ENCODE assay signal across 1 cellular context in genomic region chr5:132839426-132840301, GRCh38.
TF ChIP-seq lines count a peak whose summit lies in the region.

No MANE protein-coding gene starts in this region.

TF ChIP-seq in HepG2, 621 proteins besides CTCF, POLR2A, EP300 and RAD21 (continued from another document and continues in another):
- no peak for TF ChIP-seq HMGXB3 (CRISPR knock-in tag; IDR thresholded peaks at IDR 0.05; ENCODE audit: borderline replicate concordance)
- TF ChIP-seq NAIF1 (CRISPR knock-in tag; IDR thresholded peaks at IDR 0.05; ENCODE audit: borderline replicate concordance), result no peak
- TF ChIP-seq RFXAP (CRISPR knock-in tag; IDR thresholded peaks at IDR 0.05; ENCODE audit: borderline replicate concordance), result 0 out of 2 replicates have a peak, but pooled peaks have one; percentile 48
- TF ChIP-seq CCAR2 (optimal IDR thresholded peaks at IDR 0.05; ENCODE audit: low read depth, low read length), result peak; percentile 41
- no peak for TF ChIP-seq YY1 (IDR thresholded peaks at IDR 0.05; ENCODE audit: insufficient read depth, insufficient replicate concordance, low read depth, low read length)
- TF ChIP-seq ZKSCAN8 (CRISPR knock-in tag; IDR thresholded peaks at IDR 0.05; ENCODE audit: borderline replicate concordance), result peak; percentile 85
- TF ChIP-seq IKZF5 (CRISPR knock-in tag; IDR thresholded peaks at IDR 0.05), result peak; percentile 65; the same call in 1 of the 2 replicates
- TF ChIP-seq ZNF230 (CRISPR knock-in tag; IDR thresholded peaks at IDR 0.05), result no peak
- TF ChIP-seq HMGXB4 (CRISPR knock-in tag; IDR thresholded peaks at IDR 0.05; ENCODE audit: borderline replicate concordance in 1 of 2, low read depth in 1 of 2), result peak in 1 of 2 experiments; percentile 20; a peak in 1 of 4 replicates
- TF ChIP-seq NR1H2 (CRISPR knock-in tag; IDR thresholded peaks at IDR 0.05; ENCODE audit: borderline replicate concordance, low read depth), result no peak
- TF ChIP-seq ATM (IDR thresholded peaks at IDR 0.05; ENCODE audit: borderline replicate concordance), result peak; percentile 51; the same call in 1 of the 2 replicates
- TF ChIP-seq MBD4 (IDR thresholded peaks at IDR 0.05; ENCODE audit: borderline replicate concordance, low read length), result peak; percentile 20; the same call in 1 of the 2 replicates
- TF ChIP-seq THAP11 (CRISPR knock-in tag; IDR thresholded peaks at IDR 0.05), result peak; percentile 47; the same call in 1 of the 2 replicates
- TF ChIP-seq ZNF205 (CRISPR knock-in tag; IDR thresholded peaks at IDR 0.05), result peak; percentile 69; the same call in 1 of the 2 replicates
- TF ChIP-seq SNAPC2 (CRISPR knock-in tag; IDR thresholded peaks at IDR 0.05), result peak; percentile 47; the same call in 1 of the 2 replicates
- TF ChIP-seq MAFK (conservative IDR thresholded peaks at IDR 0.05 in 1 of 2, IDR thresholded peaks at IDR 0.05 in 1 of 2; ENCODE audit: low read length in 2 of 2), result no peak
- 0 out of 2 replicates have a peak, but pooled peaks have one; percentile 45 for TF ChIP-seq ZMYM4 (CRISPR knock-in tag; IDR thresholded peaks at IDR 0.05)
- TF ChIP-seq FOXM1 (CRISPR knock-in tag; IDR thresholded peaks at IDR 0.05), result no peak
- no peak for TF ChIP-seq NONO (IDR thresholded peaks at IDR 0.05)
- TF ChIP-seq NONO (CRISPR knock-in tag; conservative IDR thresholded peaks at IDR 0.05), result 0 out of 2 replicates have a peak, but pooled peaks have one; percentile 29
- TF ChIP-seq ZNF224 (CRISPR knock-in tag; IDR thresholded peaks at IDR 0.05), result no peak
- peak; percentile 61 for TF ChIP-seq ERF (CRISPR knock-in tag; IDR thresholded peaks at IDR 0.05)
- TF ChIP-seq ARID2 (CRISPR knock-in tag; IDR thresholded peaks at IDR 0.05; ENCODE audit: borderline replicate concordance), result no peak
- TF ChIP-seq ZBTB46 (CRISPR knock-in tag; IDR thresholded peaks at IDR 0.05; ENCODE audit: borderline replicate concordance), result no peak
- TF ChIP-seq CEBPB (IDR thresholded peaks at IDR 0.05; ENCODE audit: borderline replicate concordance, low read depth, low read length), result peak; percentile 93
- TF ChIP-seq ZNF878 (CRISPR knock-in tag; IDR thresholded peaks at IDR 0.05), result no peak; the same call in 1 of the 2 replicates
- no peak for TF ChIP-seq NKX3-1 (CRISPR knock-in tag; IDR thresholded peaks at IDR 0.05)
- TF ChIP-seq ZNF800 (CRISPR knock-in tag; IDR thresholded peaks at IDR 0.05), result peak; percentile 52; the same call in 1 of the 2 replicates
- no peak for TF ChIP-seq ZFP82 (CRISPR knock-in tag; IDR thresholded peaks at IDR 0.05; ENCODE audit: borderline replicate concordance)
- TF ChIP-seq ZNF737 (CRISPR knock-in tag; IDR thresholded peaks at IDR 0.05; ENCODE audit: borderline replicate concordance), result no peak
- peak; percentile 51; the same call in 1 of the 2 replicates for TF ChIP-seq ZNF567 (CRISPR knock-in tag; IDR thresholded peaks at IDR 0.05; ENCODE audit: borderline replicate concordance)
- TF ChIP-seq HNRNPLL (IDR thresholded peaks at IDR 0.05; ENCODE audit: low read depth, low read length, poor library complexity, severe bottlenecking), result no peak
- no peak; the same call in 1 of the 2 replicates for TF ChIP-seq MEIS1 (CRISPR knock-in tag; IDR thresholded peaks at IDR 0.05; ENCODE audit: borderline replicate concordance)
- no peak for TF ChIP-seq ZFP90 (CRISPR knock-in tag; IDR thresholded peaks at IDR 0.05; ENCODE audit: borderline replicate concordance)
- TF ChIP-seq SETDB1 (CRISPR knock-in tag; IDR thresholded peaks at IDR 0.05; ENCODE audit: borderline replicate concordance), result no peak
- TF ChIP-seq MED8 (CRISPR knock-in tag; IDR thresholded peaks at IDR 0.05; ENCODE audit: insufficient replicate concordance), result no peak
- 0 out of 2 replicates have a peak, but pooled peaks have one; percentile 62 for TF ChIP-seq NFKBIZ (CRISPR knock-in tag; IDR thresholded peaks at IDR 0.05)
- peak; percentile 71; the same call in 1 of the 2 replicates for TF ChIP-seq SOX5 (CRISPR knock-in tag; IDR thresholded peaks at IDR 0.05; ENCODE audit: borderline replicate concordance)
- TF ChIP-seq ZNF749 (CRISPR knock-in tag; IDR thresholded peaks at IDR 0.05; ENCODE audit: borderline replicate concordance), result no peak
- TF ChIP-seq RFX5 (IDR thresholded peaks at IDR 0.05; ENCODE audit: low read depth, low read length), result no peak
- no peak for TF ChIP-seq ZNF577 (CRISPR knock-in tag; IDR thresholded peaks at IDR 0.05; ENCODE audit: borderline replicate concordance, low read depth)
- no peak for TF ChIP-seq ZNF572 (CRISPR knock-in tag; IDR thresholded peaks at IDR 0.05)
- no peak for TF ChIP-seq RELA (CRISPR knock-in tag; IDR thresholded peaks at IDR 0.05)
- TF ChIP-seq YEATS2 (CRISPR knock-in tag; IDR thresholded peaks at IDR 0.05; ENCODE audit: borderline replicate concordance), result no peak
- peak; percentile 56; the same call in 1 of the 2 replicates for TF ChIP-seq MEF2D (CRISPR knock-in tag; IDR thresholded peaks at IDR 0.05)
- no peak for TF ChIP-seq KLF9 (CRISPR knock-in tag; IDR thresholded peaks at IDR 0.05; ENCODE audit: low read depth)
- TF ChIP-seq PHB2 (IDR thresholded peaks at IDR 0.05; ENCODE audit: partially characterized antibody), result no peak
- TF ChIP-seq POLR2AphosphoS2 (IDR thresholded peaks at IDR 0.05; ENCODE audit: low read depth, low read length), result no peak
- peak; percentile 48; the same call in 1 of the 2 replicates for TF ChIP-seq HMG20A (CRISPR knock-in tag; IDR thresholded peaks at IDR 0.05; ENCODE audit: borderline replicate concordance)
- TF ChIP-seq AFF4 (CRISPR knock-in tag; IDR thresholded peaks at IDR 0.05), result peak; percentile 66; the same call in 1 of the 2 replicates
- TF ChIP-seq ZBTB20 (CRISPR knock-in tag; IDR thresholded peaks at IDR 0.05; ENCODE audit: borderline replicate concordance, low read depth), result no peak
- TF ChIP-seq SUZ12 (IDR thresholded peaks at IDR 0.05; ENCODE audit: low read depth, low read length), result no peak
- no peak for TF ChIP-seq HHEX (CRISPR knock-in tag; IDR thresholded peaks at IDR 0.05)
- peak; percentile 62; the same call in 1 of the 2 replicates for TF ChIP-seq ISL2 (CRISPR knock-in tag; IDR thresholded peaks at IDR 0.05)
- TF ChIP-seq ZFP37 (CRISPR knock-in tag; IDR thresholded peaks at IDR 0.05; ENCODE audit: borderline replicate concordance), result no peak
- TF ChIP-seq RARA (CRISPR knock-in tag; IDR thresholded peaks at IDR 0.05), result peak; percentile 90
- no peak for TF ChIP-seq TBP (CRISPR knock-in tag; IDR thresholded peaks at IDR 0.05)
- TF ChIP-seq ZNF777 (CRISPR knock-in tag; IDR thresholded peaks at IDR 0.05), result 0 out of 2 replicates have a peak, but pooled peaks have one; percentile 8
- TF ChIP-seq RBM22 (optimal IDR thresholded peaks at IDR 0.05; ENCODE audit: low read length), result no peak
- TF ChIP-seq CHD2 (IDR thresholded peaks at IDR 0.05; ENCODE audit: low read depth, low read length), result no peak
- no peak for TF ChIP-seq ZBTB38 (CRISPR knock-in tag; IDR thresholded peaks at IDR 0.05)
- no peak for TF ChIP-seq ZNF788 (CRISPR knock-in tag; IDR thresholded peaks at IDR 0.05; ENCODE audit: borderline replicate concordance)
